In genomic region chr4:168374772-168375523, GRCh38 we compare ENCODE assay signal across 24 cellular contexts.
"Had no signal": no experiment of that assay in that cellular context is flagged by ENCODE, and none has a peak within 500 bp of the region (broad histone marks: within the 10 kb centered on the region; RNA-seq: fewer than 3 reads in every experiment).

No MANE protein-coding gene starts in this region.

- H3K4me1 Mint-ChIP-seq: activated CD4-positive, alpha-beta T cell treated with anti-CD3 and anti-CD28 coated beads, Interleukin-2, amount 10 ng/mL, durations not matched to agents 7 days and 5 days; activated naive CD8-positive, alpha-beta T cell treated with anti-CD3 and anti-CD28 coated beads, Interleukin-2, amount 50 U/mL, for 24 hours; brain had no signal

- H3K4me3 ChIP-seq: ascending aorta, Peyer's patch had no signal

- H3K4me1 ChIP-seq: ascending aorta, Peyer's patch had no signal

- H3K27me3 ChIP-seq: ascending aorta, Peyer's patch had no signal

- H3K4me2 ChIP-seq: KMS-11 had no signal

- DNase-seq: activated CD4-positive, alpha-beta memory T cell treated with anti-CD3 and anti-CD28 coated beads for 36 hours; activated CD4-positive, alpha-beta T cell treated with anti-CD3 and anti-CD28 coated beads, Interleukin-2, amount 10 ng/mL, durations not matched to agents 7 days and 5 days; activated CD4-positive, CD25-positive, alpha-beta regulatory T cell; activated CD8-positive, alpha-beta memory T cell treated with anti-CD3 and anti-CD28 coated beads for 24 hours; activated effector memory CD4-positive, alpha-beta T cell treated with anti-CD3 and anti-CD28 coated beads, Interleukin-2, amount 50 U/mL, for 16 hours; activated naive CD4-positive, alpha-beta T cell treated with Interleukin-2 at 50 U/mL for 16 hours; activated naive CD8-positive, alpha-beta T cell treated with anti-CD3 and anti-CD28 coated beads, Interleukin-2, amount 50 U/mL, for 24 hours; activated T-cell treated with anti-CD3 and anti-CD28 coated beads, Interleukin-2, amount 50 U/mL, for 4 hours; amniotic stem cell; NCI-H1092; NCI-H1417; NCI-H1930; NCI-H2171 treated with DMSO at 0.1 percent for 48 hours; NCI-H226; NCI-H510A; Peyer's patch; SHP77; T-helper 17 cell; T1000 had no signal

- ATAC-seq: activated naive CD4-positive, alpha-beta T cell treated with anti-CD3 and anti-CD28 coated beads, Interleukin-2, amount 50 U/mL, for 72 hours; activated naive CD8-positive, alpha-beta T cell treated with anti-CD3 and anti-CD28 coated beads, Interleukin-2, amount 50 U/mL, for 24 hours; activated T-cell treated with anti-CD3 and anti-CD28 coated beads, Interleukin-2, amount 50 U/mL, for 4 hours; T-helper 17 cell had no signal

- H3K9me3 Mint-ChIP-seq: activated CD4-positive, alpha-beta memory T cell treated with anti-CD3 and anti-CD28 coated beads for 36 hours; activated CD4-positive, alpha-beta T cell treated with anti-CD3 and anti-CD28 coated beads, Interleukin-2, amount 10 ng/mL, durations not matched to agents 7 days and 5 days; activated naive CD4-positive, alpha-beta T cell treated with anti-CD3 and anti-CD28 coated beads, Interleukin-2, amount 50 U/mL, for 72 hours; activated naive CD8-positive, alpha-beta T cell treated with anti-CD3 and anti-CD28 coated beads, Interleukin-2, amount 50 U/mL, for 24 hours; activated T-cell treated with anti-CD3 and anti-CD28 coated beads, Interleukin-2, amount 50 U/mL, for 4 hours; brain had no signal

- H3K9me3 ChIP-seq: ascending aorta, Peyer's patch had no signal

- H3K4me3 Mint-ChIP-seq: activated CD4-positive, alpha-beta memory T cell treated with anti-CD3 and anti-CD28 coated beads for 36 hours; activated CD4-positive, alpha-beta T cell treated with anti-CD3 and anti-CD28 coated beads, Interleukin-2, amount 10 ng/mL, durations not matched to agents 7 days and 5 days; activated naive CD8-positive, alpha-beta T cell treated with anti-CD3 and anti-CD28 coated beads, Interleukin-2, amount 50 U/mL, for 24 hours; activated T-cell treated with anti-CD3 and anti-CD28 coated beads, Interleukin-2, amount 50 U/mL, for 4 hours; brain; T-helper 17 cell had no signal

- H3K27me3 Mint-ChIP-seq: activated CD4-positive, alpha-beta memory T cell treated with anti-CD3 and anti-CD28 coated beads for 36 hours; activated CD4-positive, alpha-beta T cell treated with anti-CD3 and anti-CD28 coated beads, Interleukin-2, amount 10 ng/mL, durations not matched to agents 7 days and 5 days; activated naive CD8-positive, alpha-beta T cell treated with anti-CD3 and anti-CD28 coated beads, Interleukin-2, amount 50 U/mL, for 24 hours; brain; T-helper 17 cell had no signal

- H3K36me3 Mint-ChIP-seq: brain had no signal

- H3K27ac Mint-ChIP-seq: activated CD4-positive, alpha-beta memory T cell treated with anti-CD3 and anti-CD28 coated beads for 36 hours; activated CD4-positive, alpha-beta T cell treated with anti-CD3 and anti-CD28 coated beads, Interleukin-2, amount 10 ng/mL, durations not matched to agents 7 days and 5 days; activated naive CD4-positive, alpha-beta T cell treated with anti-CD3 and anti-CD28 coated beads, Interleukin-2, amount 50 U/mL, for 72 hours; activated naive CD8-positive, alpha-beta T cell treated with anti-CD3 and anti-CD28 coated beads, Interleukin-2, amount 50 U/mL, for 24 hours; T-helper 17 cell had no signal

- H3K9ac ChIP-seq: KMS-11 had no signal

- H3K27ac ChIP-seq: ascending aorta, KMS-11, Peyer's patch, VCaP had no signal
